Comparison of ENCODE assay signal across 8 cellular contexts in the genomic region with DNA sequence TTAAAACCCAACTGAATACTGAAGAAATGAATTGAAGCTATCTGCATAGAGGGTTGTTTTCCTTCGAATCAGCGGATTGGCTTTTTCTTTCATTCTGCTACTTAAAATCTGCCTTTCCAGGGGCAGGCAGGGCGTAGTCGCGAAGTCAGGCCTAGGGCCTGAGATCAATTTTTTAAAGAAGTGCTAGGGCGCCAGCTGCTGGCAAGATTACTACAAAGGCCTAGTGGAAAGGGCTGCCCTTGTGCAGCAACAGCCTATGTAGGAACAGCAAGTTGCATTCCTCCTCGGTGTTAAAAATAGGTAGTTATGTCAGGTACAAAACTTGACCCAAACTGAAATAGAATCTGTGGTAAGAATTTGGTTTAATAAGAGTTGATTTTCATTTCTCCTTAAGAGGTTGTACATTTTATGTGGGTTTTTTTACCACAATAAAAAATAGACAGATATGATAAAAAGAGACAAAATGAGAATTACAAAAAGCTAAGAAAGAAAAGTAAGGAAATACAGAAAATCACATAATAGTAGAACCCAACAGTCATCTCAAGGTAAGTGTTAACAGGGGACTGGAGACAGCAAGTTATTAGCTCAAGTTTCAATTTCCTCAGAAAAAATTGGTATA. TPM values are rescaled to one million over a fixed set of nuclear protein-coding genes. Genes with fewer than 3 reads are reported as not detected.
DNase-seq lines count a peak whose midpoint lies in the region; ATAC-seq, FAIRE-seq and TF ChIP-seq lines count a peak whose summit lies in the region.

No MANE protein-coding gene starts in this region.

- H3K27ac Mint-ChIP-seq in activated CD8-positive, alpha-beta T cell treated with anti-CD3 and anti-CD28 coated beads for 36 hours: no peak overlapping the region

- no peaks in the 10 kb centered on the region for H3K4me1 Mint-ChIP-seq in activated CD8-positive, alpha-beta T cell treated with anti-CD3 and anti-CD28 coated beads for 36 hours (ENCODE audit: low read depth)

- peak; percentile 70 for DNase-seq in GM12865 (ENCODE audit: low read depth)
- peak; percentile 9 for DNase-seq in NCI-H1092 (lab: John Stamatoyannopoulos, UW)
- peak; percentile 60 for DNase-seq in activated CD8-positive, alpha-beta T cell treated with anti-CD3 and anti-CD28 coated beads for 36 hours
- DNase-seq in keratinocyte (ENCODE audit: low read depth, low spot score): no peak
- DNase-seq in activated CD8-positive, alpha-beta memory T cell treated with anti-CD3 and anti-CD28 coated beads for 24 hours: no peak
- no peak for DNase-seq in DMS153 (lab: John Stamatoyannopoulos, UW)

- no peaks in the 10 kb centered on the region for H3K79me2 ChIP-seq in keratinocyte (ENCODE audit: control insufficient read depth, insufficient read depth, low read length)

- H3K36me3 Mint-ChIP-seq in activated CD8-positive, alpha-beta T cell treated with anti-CD3 and anti-CD28 coated beads for 36 hours (ENCODE audit: low read depth): no peaks in the 10 kb centered on the region

- peak; percentile 65 for FAIRE-seq in A204.1 (lab: Jason Lieb, UNC)
- no peak for FAIRE-seq in keratinocyte (lab: Jason Lieb, UNC)

- CTCF ChIA-PET in activated CD8-positive, alpha-beta T cell treated with anti-CD3 and anti-CD28 coated beads for 36 hours (lab: Charles Lee): interaction anchor here (0.9 to 2.2 kb wide), 6 partner anchors 10 to 636 kb away, joined by 3 to 15 read pairs (median 4); a partner anchor contains a TSS

- intact Hi-C loops in activated CD8-positive, alpha-beta T cell treated with anti-CD3 and anti-CD28 coated beads for 36 hours (cut with micrococcal nuclease): no loop called here

- dilution Hi-C loops in keratinocyte (cut with MboI; ENCODE audit: extremely low pct_ligation_motif_present, low sequenced_read_pairs): no loop called here

- no peaks in the 10 kb centered on the region for H3K9me3 Mint-ChIP-seq in activated CD8-positive, alpha-beta T cell treated with anti-CD3 and anti-CD28 coated beads for 36 hours

- H3K27me3 Mint-ChIP-seq in activated CD8-positive, alpha-beta T cell treated with anti-CD3 and anti-CD28 coated beads for 36 hours: no peaks in the 10 kb centered on the region

- peak; percentile 67 for ATAC-seq in activated CD8-positive, alpha-beta T cell treated with anti-CD3 and anti-CD28 coated beads for 36 hours
- no peak for ATAC-seq in HG03280 (IDR thresholded peaks at IDR 0.05; ENCODE audit: unreplicated experiment)

- H3K9me1 ChIP-seq in keratinocyte (ENCODE audit: control insufficient read depth, extremely low read depth, insufficient read depth, low read length): no peaks in the 10 kb centered on the region

- no peaks in the 10 kb centered on the region for H3K36me3 ChIP-seq in keratinocyte (ENCODE audit: control insufficient read depth in 2 of 2, extremely low read depth in 1 of 2, insufficient read depth in 2 of 2, low read length in 2 of 2)

- H3K27me3 ChIP-seq in keratinocyte (ENCODE audit: control insufficient read depth, extremely low read depth, insufficient read depth, low read length): no peaks in the 10 kb centered on the region

- TF ChIP-seq CTCF in GM12865 (IDR thresholded peaks at IDR 0.05; ENCODE audit: insufficient read depth, low read depth, low read length, missing control alignments): peak; percentile 61
- peak; percentile 46 for TF ChIP-seq CTCF in activated CD8-positive, alpha-beta T cell treated with anti-CD3 and anti-CD28 coated beads for 36 hours (IDR thresholded peaks at IDR 0.05)
- peak; percentile 48 to 67 (median 66) for TF ChIP-seq CTCF in keratinocyte (optimal IDR thresholded peaks at IDR 0.05 in 1 of 3, IDR thresholded peaks at IDR 0.05 in 1 of 3, conservative IDR thresholded peaks at IDR 0.05 in 1 of 3; ENCODE audit: extremely low read depth in 1 of 3, insufficient read depth in 2 of 3, low read length in 3 of 3)

- H3K27ac ChIP-seq in keratinocyte (ENCODE audit: control insufficient read depth, insufficient read depth, low read length): no peak overlapping the region

- H3K4me1 ChIP-seq in keratinocyte (ENCODE audit: control insufficient read depth, extremely low read depth, insufficient read depth, low read length): no peaks in the 10 kb centered on the region

- H3K4me3 ChIP-seq in GM12865 (ENCODE audit: low read depth, low read length) (no peak overlapping the region), keratinocyte (ENCODE audit: control insufficient read depth in 2 of 3, extremely low read depth in 1 of 3, insufficient read depth in 2 of 3, low read depth in 1 of 3, low read length in 3 of 3) (no peak overlapping the region)

- no peak overlapping the region for H3K4me2 ChIP-seq in keratinocyte (ENCODE audit: control insufficient read depth, extremely low read depth, insufficient read depth, low read depth, low read length)

- H3K9me3 ChIP-seq in keratinocyte (ENCODE audit: control insufficient read depth, low read depth, low read length): no peaks in the 10 kb centered on the region

- H4K20me1 ChIP-seq in keratinocyte (ENCODE audit: control insufficient read depth, extremely low read depth, insufficient read depth, low read length): no peaks in the 10 kb centered on the region

- H3K9ac ChIP-seq in keratinocyte (ENCODE audit: control insufficient read depth, extremely low read depth, insufficient read depth, low read length): no peak overlapping the region

- POLR2A ChIA-PET in activated CD8-positive, alpha-beta T cell treated with anti-CD3 and anti-CD28 coated beads for 36 hours (lab: Charles Lee): no interaction called here

- H2AFZ ChIP-seq in keratinocyte (ENCODE audit: control insufficient read depth, low read length): no peak overlapping the region

- H3K4me3 Mint-ChIP-seq in activated CD8-positive, alpha-beta T cell treated with anti-CD3 and anti-CD28 coated beads for 36 hours: no peak overlapping the region

RNA-seq across cellular contexts. Expression of a gene that starts 9.5 kb away (rescaled TPM):
- total RNA-seq in activated CD8-positive, alpha-beta T cell treated with anti-CD3 and anti-CD28 coated beads for 36 hours: not detected
- polyA plus RNA-seq in keratinocyte: not detected in 3 replicates
- not detected for polyA plus RNA-seq in keratinocyte (2011; ENCODE audit: low read depth)
- not detected in 2 replicates for polyA plus RNA-seq in keratinocyte (2011; cell fraction: cytosol; rRNA removed)
- not detected in 2 replicates for polyA plus RNA-seq in keratinocyte (2011; cell fraction: nucleus; rRNA removed)
- not detected in 2 replicates for polyA plus RNA-seq in keratinocyte (2012; ENCODE audit: low replicate concordance)
- not detected in 3 replicates for polyA minus RNA-seq in keratinocyte
- polyA minus RNA-seq in keratinocyte (2011; cell fraction: cytosol; rRNA and poly(A)+ RNA removed): not detected
- polyA minus RNA-seq in keratinocyte (2011; cell fraction: nucleus; rRNA and poly(A)+ RNA removed): not detected in 2 replicates

RNA-seq across cellular contexts. Expression of a gene that starts 28.9 kb away (rescaled TPM):
- total RNA-seq in activated CD8-positive, alpha-beta T cell treated with anti-CD3 and anti-CD28 coated beads for 36 hours: not detected
- polyA plus RNA-seq in keratinocyte: not detected in 3 replicates
- polyA plus RNA-seq in keratinocyte (2011; ENCODE audit: low read depth): not detected
- not detected in 2 replicates for polyA plus RNA-seq in keratinocyte (2011; cell fraction: cytosol; rRNA removed)
- not detected in 2 replicates for polyA plus RNA-seq in keratinocyte (2011; cell fraction: nucleus; rRNA removed)
- polyA plus RNA-seq in keratinocyte (2012; ENCODE audit: low replicate concordance): not detected in 2 replicates
- not detected in 3 replicates for polyA minus RNA-seq in keratinocyte
- polyA minus RNA-seq in keratinocyte (2011; cell fraction: cytosol; rRNA and poly(A)+ RNA removed): not detected
- not detected in 2 replicates for polyA minus RNA-seq in keratinocyte (2011; cell fraction: nucleus; rRNA and poly(A)+ RNA removed)

Comparison
In these comparisons a context has a peak if more than half of its experiments do, and no peak if none do; other contexts are left out.
1. DNase-seq: peak in GM12865 (single experiment), NCI-H1092 (single experiment) and activated CD8-positive, alpha-beta T cell treated with anti-CD3 and anti-CD28 coated beads for 36 hours (single experiment); none in keratinocyte (single experiment), activated CD8-positive, alpha-beta memory T cell treated with anti-CD3 and anti-CD28 coated beads for 24 hours (single experiment) and DMS153 (single experiment).
2. Peak in every context shown above with its lines, with median percentiles within 50 percentile points of each other: CTCF ChIP-seq.